20 cellular contexts compared by ENCODE assay signal in genomic region chr6:104704191-104704590, GRCh38.
DNase-seq lines count a peak whose midpoint lies in the region; ATAC-seq, FAIRE-seq and TF ChIP-seq lines count a peak whose summit lies in the region.
"Had no signal": no experiment of that assay in that cellular context is flagged by ENCODE, and none has a peak within 500 bp of the region (broad histone marks: within the 10 kb centered on the region; RNA-seq: fewer than 3 reads in every experiment).

No MANE protein-coding gene starts in this region.

- H3K27me3 ChIP-seq in astrocyte (ENCODE audit: insufficient read depth, low read length) (no peaks in the 10 kb centered on the region), spleen (replicated peaks in 1 of 7) (no peaks in the 10 kb centered on the region), Peyer's patch (no peaks in the 10 kb centered on the region)
- H3K27me3 ChIP-seq: body of pancreas, gastrocnemius medialis, neural progenitor cell, transverse colon had no signal

- H3K36me3 ChIP-seq in KOPT-K1 (ENCODE audit: insufficient read depth, low read length) (no peaks in the 10 kb centered on the region), astrocyte (ENCODE audit: insufficient read depth, low read length) (no peaks in the 10 kb centered on the region), spleen (no peaks in the 10 kb centered on the region), Peyer's patch (no peaks in the 10 kb centered on the region)
- H3K36me3 ChIP-seq: gastrocnemius medialis, neural progenitor cell, transverse colon had no signal

- peak overlapping the region; percentile 68 for H3K4me2 ChIP-seq in astrocyte (ENCODE audit: low read length)
- H3K4me2 ChIP-seq: neural progenitor cell had no signal

- peak overlapping the region; percentile 54 for H3K9ac ChIP-seq in astrocyte (ENCODE audit: low read length)
- H3K9ac ChIP-seq: neural progenitor cell had no signal

- H3K9me3 Mint-ChIP-seq in astrocyte (ENCODE audit: unreplicated experiment) = no peaks in the 10 kb centered on the region
- peaks cover 0 to 1% (median 0%) of the 10 kb centered on the region in 6 donors for H3K9me3 Mint-ChIP-seq in immature natural killer cell
- H3K9me3 Mint-ChIP-seq: stimulated activated naive CD8-positive, alpha-beta T cell treated with anti-CD3 and anti-CD28 coated beads, Interleukin-15, amount 100 ng/mL, for 72 hours had no signal

- H3K27ac Mint-ChIP-seq in astrocyte (ENCODE audit: unreplicated experiment) = no peak overlapping the region
- peak overlapping the region in 1 of 6 donors; percentile 49 for H3K27ac Mint-ChIP-seq in immature natural killer cell
- H3K27ac Mint-ChIP-seq: mesothelial cell of epicardium had no signal

- H3K4me1 ChIP-seq in astrocyte (ENCODE audit: insufficient read depth, low read length) = peaks cover 17% of the 10 kb centered on the region
- peaks cover 0 to 26% (median 18%) of the 10 kb centered on the region in 6 donors for H3K4me1 ChIP-seq in spleen
- no peaks in the 10 kb centered on the region for H3K4me1 ChIP-seq in Peyer's patch
- H3K4me1 ChIP-seq: body of pancreas, gastrocnemius medialis, psoas muscle had no signal

- H3K4me3 Mint-ChIP-seq in astrocyte (ENCODE audit: unreplicated experiment) (no peak overlapping the region), immature natural killer cell (peak overlapping the region; percentile 28 to 68 (median 33))
- H3K4me3 Mint-ChIP-seq: activated naive CD8-positive, alpha-beta T cell treated with anti-CD3 and anti-CD28 coated beads for 36 hours; mesothelial cell of epicardium; neural progenitor cell had no signal

- intact Hi-C loops in spleen (cut with DNase I; ENCODE audit: low total_unique reads) = no loop called here

- H3K9me3 ChIP-seq in KOPT-K1 (ENCODE audit: insufficient read depth, low read length, poor library complexity, severe bottlenecking) = peaks cover 2% of the 10 kb centered on the region
- peaks cover under 1% of the 10 kb centered on the region for H3K9me3 ChIP-seq in astrocyte (ENCODE audit: insufficient read depth, low read depth, low read length)
- H3K9me3 ChIP-seq in spleen = no peaks in the 10 kb centered on the region
- H3K9me3 ChIP-seq in Peyer's patch = no peaks in the 10 kb centered on the region
- H3K9me3 ChIP-seq: body of pancreas, gastrocnemius medialis, psoas muscle, transverse colon had no signal

- H3K79me2 ChIP-seq in astrocyte (ENCODE audit: insufficient read depth, low read length) = no peaks in the 10 kb centered on the region

- H3K4me1 Mint-ChIP-seq in astrocyte (ENCODE audit: low read depth, unreplicated experiment) (peaks cover 34% of the 10 kb centered on the region), immature natural killer cell (peaks cover 28 to 42% of the 10 kb centered on the region in 2 donors)

- TF ChIP-seq POLR2A in spleen (IDR thresholded peaks at IDR 0.05) (no peak), Peyer's patch (IDR thresholded peaks at IDR 0.05) (no peak)

- 50 to 62% (median 59%) methylated on average over 3 of the region's 3 CpGs for WGBS in spleen, 5 donors

- H3K36me3 Mint-ChIP-seq in astrocyte (ENCODE audit: low read depth, unreplicated experiment) (no peaks in the 10 kb centered on the region), immature natural killer cell (peaks cover 0 to 5% (median 0%) of the 10 kb centered on the region in 3 donors)
- H3K36me3 Mint-ChIP-seq: neural progenitor cell had no signal

- no peaks in the 10 kb centered on the region for H4K20me1 ChIP-seq in astrocyte (ENCODE audit: insufficient read depth, low read length)

- H3K27ac ChIP-seq in KOPT-K1 (ENCODE audit: low read depth, low read length, poor library complexity, severe bottlenecking) (peak overlapping the region; percentile 73), astrocyte (ENCODE audit: low read depth, low read length) (peak overlapping the region; percentile 80), spleen (peak overlapping the region in 5 of 8 donors; percentile 16 to 69 (median 46)), Peyer's patch (no peak overlapping the region)
- H3K27ac ChIP-seq: body of pancreas, neural progenitor cell, psoas muscle, transverse colon had no signal

- H3K4me3 ChIP-seq in astrocyte (ENCODE audit: insufficient read depth, low read depth, low read length) (no peak overlapping the region), spleen (no peak overlapping the region), Peyer's patch (no peak overlapping the region)
- H3K4me3 ChIP-seq: body of pancreas, gastrocnemius medialis, neural progenitor cell, psoas muscle, transverse colon had no signal

- no peak overlapping the region for H2AFZ ChIP-seq in astrocyte (ENCODE audit: low read depth, low read length)
- H2AFZ ChIP-seq: neural progenitor cell had no signal

- no peaks in the 10 kb centered on the region for H3K27me3 Mint-ChIP-seq in astrocyte (ENCODE audit: low read depth, unreplicated experiment)
- peaks cover 0 to 1% (median 0%) of the 10 kb centered on the region in 3 donors for H3K27me3 Mint-ChIP-seq in immature natural killer cell (ENCODE audit: low read depth in 3 of 3)
- H3K27me3 Mint-ChIP-seq: activated naive CD8-positive, alpha-beta T cell treated with anti-CD3 and anti-CD28 coated beads for 36 hours; stimulated activated naive CD8-positive, alpha-beta T cell treated with anti-CD3 and anti-CD28 coated beads, Interleukin-15, amount 100 ng/mL, for 72 hours had no signal

- peak; percentile 10 for DNase-seq in astrocyte (ENCODE audit: low read depth)
- DNase-seq in immature natural killer cell = no peak
- no peak for DNase-seq in spleen
- DNase-seq in Peyer's patch = no peak
- no peak for DNase-seq in activated gamma-delta T cell treated with Interleukin-2 at 50 U/mL for 16 hours
- DNase-seq: activated naive CD8-positive, alpha-beta T cell treated with anti-CD3 and anti-CD28 coated beads for 36 hours; body of pancreas; erythroblast; gastrocnemius medialis; NCI-H1417 treated with DMSO at 0.1 percent for 48 hours; NCI-H524; psoas muscle; small intestine; stimulated activated CD4-positive, alpha-beta T cell treated with anti-CD3 and anti-CD28 coated beads, Interleukin-4, amount 100 ng/mL, for 1 hour; stimulated activated naive CD8-positive, alpha-beta T cell treated with anti-CD3 and anti-CD28 coated beads, Interleukin-15, amount 100 ng/mL, for 72 hours; transverse colon had no signal

- peak; percentile 52 for FAIRE-seq in astrocyte (lab: Jason Lieb, UNC)
- FAIRE-seq: small intestine had no signal

- TF ChIP-seq CTCF in astrocyte (IDR thresholded peaks at IDR 0.05; ENCODE audit: insufficient read depth, low read depth, low read length) (no peak), spleen (IDR thresholded peaks at IDR 0.05 in 8 of 11, conservative IDR thresholded peaks at IDR 0.05 in 3 of 11) (no peak), Peyer's patch (IDR thresholded peaks at IDR 0.05) (no peak)

- ATAC-seq in HG03196 (IDR thresholded peaks at IDR 0.05; ENCODE audit: unreplicated experiment) = no peak
- ATAC-seq: body of pancreas; gastrocnemius medialis; psoas muscle; stimulated activated naive CD8-positive, alpha-beta T cell treated with anti-CD3 and anti-CD28 coated beads, Interleukin-15, amount 100 ng/mL, for 72 hours had no signal

Comparison
In these comparisons a context has a peak if more than half of its experiments do, and no peak if none do; other contexts are left out.
1. H3K27ac ChIP-seq: peak in KOPT-K1 (single experiment), astrocyte (single experiment) and spleen (5 of 8); none in Peyer's patch (0 of 4).